ENCODE assay signal across 1 cellular context in the genomic region with DNA sequence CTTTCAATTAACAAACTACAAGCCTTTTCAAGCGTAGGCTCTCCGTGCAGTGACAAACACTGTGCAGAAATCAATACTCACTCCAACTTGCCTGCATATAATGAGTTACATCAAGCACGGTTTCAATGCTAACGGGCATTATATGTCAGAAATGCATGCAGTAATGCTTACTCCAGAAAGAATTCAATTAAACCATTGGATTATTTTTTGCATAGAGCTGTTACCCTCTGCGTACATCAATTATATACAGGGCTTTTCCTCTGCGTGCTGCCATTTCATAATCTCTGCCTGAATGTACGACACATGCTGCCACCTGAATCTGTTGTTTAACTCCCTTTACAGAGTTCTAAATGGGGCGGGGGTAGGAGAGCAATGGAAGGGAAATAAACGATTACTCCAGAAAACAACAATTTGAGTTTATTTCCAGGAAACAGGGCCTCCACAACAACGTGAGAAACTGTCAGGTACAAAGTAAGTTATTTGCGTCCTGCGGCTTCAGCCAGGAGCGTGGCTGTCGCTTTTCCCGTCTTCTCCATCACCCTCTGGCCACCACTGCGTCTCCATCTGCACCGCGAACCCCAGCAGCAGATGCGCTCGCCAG.
TF ChIP-seq lines count a peak whose summit lies in the region.

No MANE protein-coding gene starts in this region.

TF ChIP-seq in HEK293, 187 proteins besides CTCF, POLR2A, EP300 and RAD21 (continued from another document):
- TF ChIP-seq, protein P1, sequence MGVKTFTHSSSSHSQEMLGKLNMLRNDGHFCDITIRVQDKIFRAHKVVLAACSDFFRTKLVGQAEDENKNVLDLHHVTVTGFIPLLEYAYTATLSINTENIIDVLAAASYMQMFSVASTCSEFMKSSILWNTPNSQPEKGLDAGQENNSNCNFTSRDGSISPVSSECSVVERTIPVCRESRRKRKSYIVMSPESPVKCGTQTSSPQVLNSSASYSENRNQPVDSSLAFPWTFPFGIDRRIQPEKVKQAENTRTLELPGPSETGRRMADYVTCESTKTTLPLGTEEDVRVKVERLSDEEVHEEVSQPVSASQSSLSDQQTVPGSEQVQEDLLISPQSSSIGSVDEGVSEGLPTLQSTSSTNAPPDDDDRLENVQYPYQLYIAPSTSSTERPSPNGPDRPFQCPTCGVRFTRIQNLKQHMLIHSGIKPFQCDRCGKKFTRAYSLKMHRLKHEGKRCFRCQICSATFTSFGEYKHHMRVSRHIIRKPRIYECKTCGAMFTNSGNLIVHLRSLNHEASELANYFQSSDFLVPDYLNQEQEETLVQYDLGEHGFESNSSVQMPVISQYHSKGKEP (tag by site-specific recombination; IDR thresholded peaks at IDR 0.05) = peak; percentile 80
